In the genomic region with DNA sequence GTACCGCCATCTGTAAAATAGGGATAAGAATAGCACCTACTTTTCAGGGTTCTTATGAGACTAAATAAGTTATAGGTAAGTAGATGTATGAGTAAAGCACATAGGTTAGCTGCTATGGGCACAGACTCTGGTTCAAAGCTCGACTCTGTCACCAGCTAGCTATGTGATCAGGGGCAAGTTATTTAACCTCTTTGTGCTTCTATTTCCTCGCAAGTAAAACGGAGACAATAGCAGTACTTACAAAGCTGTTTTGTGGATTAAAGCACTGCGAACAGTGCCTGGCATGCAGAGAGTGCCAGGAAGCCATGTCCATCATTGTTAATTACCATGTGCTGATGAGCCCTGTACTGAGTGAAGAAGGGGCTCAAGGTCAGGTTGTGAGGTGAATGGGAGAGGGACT, we compare ENCODE assay signal across 20 cellular contexts. TPM values are rescaled to one million over a fixed set of nuclear protein-coding genes. Genes with fewer than 3 reads are reported as not detected.
DNase-seq lines count a peak whose midpoint lies in the region; ATAC-seq, FAIRE-seq and TF ChIP-seq lines count a peak whose summit lies in the region.
"Had no signal": no experiment of that assay in that cellular context is flagged by ENCODE, and none has a peak within 500 bp of the region (broad histone marks: within the 10 kb centered on the region; RNA-seq: fewer than 3 reads in every experiment).

No MANE protein-coding gene starts in this region.

- H3K27ac ChIP-seq in GM12878 (ENCODE audit: control insufficient read depth, insufficient read depth), result peak overlapping the region; percentile 49; the same call in 1 of the 2 replicates
- H3K27ac ChIP-seq in lung (ENCODE audit: low read depth in 1 of 2, low read length in 1 of 2), result peak overlapping the region in 1 of 2 donors; percentile 81
- H3K27ac ChIP-seq: C4-2B had no signal

- TF ChIP-seq EP300 in GM12878 (IDR thresholded peaks at IDR 0.05; ENCODE audit: borderline replicate concordance in 1 of 2, control insufficient read depth in 1 of 2, low read depth in 2 of 2, low read length in 2 of 2), result no peak

- RAD21 ChIA-PET in GM12878 (lab: Charles Lee; ENCODE audit: unreplicated experiment), result interaction anchor here (1.5 to 4.7 kb wide), 5 partner anchors 25 to 222 kb away, joined by 3 to 30 read pairs (median 14); no protein-coding TSS in a partner anchor

- H3K9me3 ChIP-seq in GM12878 (replicated peaks; ENCODE audit: control insufficient read depth, insufficient read depth, low read length) (peaks cover 7% of the 10 kb centered on the region), lung (ENCODE audit: control insufficient read depth in 2 of 2, insufficient read depth in 1 of 2, low read length in 1 of 2) (peaks cover 0 to 1% of the 10 kb centered on the region in 2 donors)

- H3K4me2 ChIP-seq in GM12878 (ENCODE audit: control insufficient read depth, insufficient read depth), result peak overlapping the region; percentile 57

- in situ Hi-C loops in GM12878 (cut with MboI), result no loop called here

- peaks cover 44% of the 10 kb centered on the region for H3K79me2 ChIP-seq in GM12878 (ENCODE audit: control insufficient read depth, insufficient read depth, low read length)

- H3K27me3 ChIP-seq in GM12878 (replicated peaks in 1 of 2; ENCODE audit: control insufficient read depth in 2 of 2, insufficient read depth in 2 of 2, low read length in 1 of 2) (no peaks in the 10 kb centered on the region), lung (ENCODE audit: control insufficient read depth, insufficient read depth) (no peaks in the 10 kb centered on the region)

- H3K36me3 Mint-ChIP-seq in activated CD4-positive, alpha-beta memory T cell treated with anti-CD3 and anti-CD28 coated beads, Interleukin-2, amount 10 ng/mL, durations not matched to agents 7 days and 5 days (ENCODE audit: low read depth), result peaks cover 12% of the 10 kb centered on the region
- H3K36me3 Mint-ChIP-seq in activated CD4-positive, alpha-beta memory T cell treated with anti-CD3 and anti-CD28 coated beads for 36 hours, result no peaks in the 10 kb centered on the region
- peaks cover 7% of the 10 kb centered on the region for H3K36me3 Mint-ChIP-seq in activated CD4-positive, alpha-beta T cell treated with anti-CD3 and anti-CD28 coated beads, Interleukin-2, amount 10 ng/mL, durations not matched to agents 7 days and 5 days (ENCODE audit: low read depth)

- POLR2A ChIA-PET in activated CD4-positive, alpha-beta memory T cell treated with anti-CD3 and anti-CD28 coated beads, Interleukin-2, amount 10 ng/mL, durations not matched to agents 7 days and 5 days (lab: Charles Lee), result no interaction called here
- POLR2A ChIA-PET in activated CD4-positive, alpha-beta memory T cell treated with anti-CD3 and anti-CD28 coated beads for 36 hours (lab: Charles Lee), result no interaction called here
- POLR2A ChIA-PET in GM12878 (lab: Charles Lee), result interaction anchor here (1.4 kb wide), 1 partner anchor 25 kb away, joined by 3 read pairs; no protein-coding TSS in a partner anchor
- POLR2A ChIA-PET in activated CD4-positive, alpha-beta T cell treated with anti-CD3 and anti-CD28 coated beads, Interleukin-2, amount 10 ng/mL, durations not matched to agents 7 days and 5 days (lab: Charles Lee), result no interaction called here

- H3K9me3 Mint-ChIP-seq in activated CD4-positive, alpha-beta memory T cell treated with anti-CD3 and anti-CD28 coated beads, Interleukin-2, amount 10 ng/mL, durations not matched to agents 7 days and 5 days, result no peaks in the 10 kb centered on the region
- no peaks in the 10 kb centered on the region for H3K9me3 Mint-ChIP-seq in activated CD4-positive, alpha-beta memory T cell treated with anti-CD3 and anti-CD28 coated beads for 36 hours
- H3K9me3 Mint-ChIP-seq in activated CD4-positive, alpha-beta T cell treated with anti-CD3 and anti-CD28 coated beads, Interleukin-2, amount 10 ng/mL, durations not matched to agents 7 days and 5 days, result no peaks in the 10 kb centered on the region

- intact Hi-C loops in activated CD4-positive, alpha-beta memory T cell treated with anti-CD3 and anti-CD28 coated beads for 36 hours (cut with micrococcal nuclease), result no loop called here
- intact Hi-C loops in GM12878 (cut with micrococcal nuclease; ENCODE audit: unreplicated experiment), result no loop called here

- DNase-seq in activated CD4-positive, alpha-beta memory T cell treated with anti-CD3 and anti-CD28 coated beads, Interleukin-2, amount 10 ng/mL, durations not matched to agents 7 days and 5 days, result no peak
- DNase-seq in activated CD4-positive, alpha-beta memory T cell treated with anti-CD3 and anti-CD28 coated beads for 36 hours, result no peak
- DNase-seq in GM12878 (ENCODE audit: low read depth, low spot score) (no peak), lung (ENCODE audit: low spot score) (no peak), pons (ENCODE audit: low spot score) (no peak), NCI-H1694 treated with DMSO at 0.1 percent for 48 hours (lab: John Stamatoyannopoulos, UW) (no peak)
- DNase-seq in activated CD4-positive, alpha-beta T cell treated with anti-CD3 and anti-CD28 coated beads, Interleukin-2, amount 50 U/mL, for 1 hour, result no peak
- no peak for DNase-seq in activated CD4-positive, alpha-beta T cell treated with anti-CD3 and anti-CD28 coated beads, Interleukin-2, amount 10 ng/mL, durations not matched to agents 7 days and 5 days
- DNase-seq: 8988T, DMS79, H7, Kasumi-1, NCI-H2029, NCI-H2171 treated with DMSO at 0.1 percent for 48 hours, SHP77 had no signal

- no peak for FAIRE-seq in GM12878 (lab: Jason Lieb, UNC)
- FAIRE-seq: G401.6, HepG2, RCC 7860 had no signal

- H3K4me1 Mint-ChIP-seq in activated CD4-positive, alpha-beta memory T cell treated with anti-CD3 and anti-CD28 coated beads, Interleukin-2, amount 10 ng/mL, durations not matched to agents 7 days and 5 days, result peaks cover 33% of the 10 kb centered on the region
- peaks cover 27% of the 10 kb centered on the region for H3K4me1 Mint-ChIP-seq in activated CD4-positive, alpha-beta memory T cell treated with anti-CD3 and anti-CD28 coated beads for 36 hours (ENCODE audit: low read depth)
- peaks cover 35% of the 10 kb centered on the region for H3K4me1 Mint-ChIP-seq in activated CD4-positive, alpha-beta T cell treated with anti-CD3 and anti-CD28 coated beads, Interleukin-2, amount 10 ng/mL, durations not matched to agents 7 days and 5 days

- H3K4me3 ChIP-seq in GM12878 (peak overlapping the region; percentile 84; the same call in 1 of the 2 replicates), lung (peak overlapping the region; percentile 32)

- no peak for ATAC-seq in GM12878
- ATAC-seq in lung (ENCODE audit: insufficient read depth, low FRiP score), result no peak
- ATAC-seq: HepG2, SK-N-SH treated with all-trans-retinoic acid at 6 μM for 48 hours had no signal

- SMC1A ChIA-PET in GM12878 (lab: Charles Lee; ENCODE audit: uncharacterized antibody, unreplicated experiment), result interaction anchor here (1.5 to 6.2 kb wide), 8 partner anchors 18 to 223 kb away, joined by 3 to 29 read pairs (median 14); no protein-coding TSS in a partner anchor

- H3K4me1 ChIP-seq in GM12878 (ENCODE audit: control insufficient read depth, insufficient read depth, low read length), result peaks cover 43% of the 10 kb centered on the region
- no peaks in the 10 kb centered on the region for H3K4me1 ChIP-seq in lung (ENCODE audit: control insufficient read depth in 2 of 2, insufficient read depth in 2 of 2, low read length in 2 of 2)

- H3K36me3 ChIP-seq in GM12878 (ENCODE audit: control insufficient read depth in 2 of 2, insufficient read depth in 2 of 2, low read length in 1 of 2) (peaks cover 0 to 3% of the 10 kb centered on the region in 2 experiments; a peak in 2 of 4 replicates), lung (ENCODE audit: control insufficient read depth in 2 of 2, insufficient read depth in 2 of 2, low read length in 2 of 2) (no peaks in the 10 kb centered on the region)

- H3K27me3 Mint-ChIP-seq in activated CD4-positive, alpha-beta memory T cell treated with anti-CD3 and anti-CD28 coated beads, Interleukin-2, amount 10 ng/mL, durations not matched to agents 7 days and 5 days, result peaks cover 2% of the 10 kb centered on the region
- peaks cover 3% of the 10 kb centered on the region for H3K27me3 Mint-ChIP-seq in activated CD4-positive, alpha-beta memory T cell treated with anti-CD3 and anti-CD28 coated beads for 36 hours
- H3K27me3 Mint-ChIP-seq in activated CD4-positive, alpha-beta T cell treated with anti-CD3 and anti-CD28 coated beads, Interleukin-2, amount 10 ng/mL, durations not matched to agents 7 days and 5 days, result no peaks in the 10 kb centered on the region

- TF ChIP-seq RAD21 in GM12878 (IDR thresholded peaks at IDR 0.05; ENCODE audit: insufficient read depth, low read depth, low read length), result no peak

- no TSS peak for BruUV-seq in GM12878 (replicated peaks; lab: Mats Ljungman, UMichigan)

- no peak overlapping the region for H2AFZ ChIP-seq in GM12878 (ENCODE audit: control insufficient read depth, low read depth, low read length)

- no peak overlapping the region for H3K27ac Mint-ChIP-seq in activated CD4-positive, alpha-beta memory T cell treated with anti-CD3 and anti-CD28 coated beads, Interleukin-2, amount 10 ng/mL, durations not matched to agents 7 days and 5 days
- no peak overlapping the region for H3K27ac Mint-ChIP-seq in activated CD4-positive, alpha-beta memory T cell treated with anti-CD3 and anti-CD28 coated beads for 36 hours
- no peak overlapping the region for H3K27ac Mint-ChIP-seq in activated CD4-positive, alpha-beta T cell treated with anti-CD3 and anti-CD28 coated beads, Interleukin-2, amount 10 ng/mL, durations not matched to agents 7 days and 5 days

- CTCF ChIA-PET in activated CD4-positive, alpha-beta memory T cell treated with anti-CD3 and anti-CD28 coated beads, Interleukin-2, amount 10 ng/mL, durations not matched to agents 7 days and 5 days (lab: Charles Lee), result interaction anchor here (1.2 kb wide), 1 partner anchor 270 kb away, joined by 3 read pairs; no protein-coding TSS in a partner anchor
- CTCF ChIA-PET in activated CD4-positive, alpha-beta memory T cell treated with anti-CD3 and anti-CD28 coated beads for 36 hours (lab: Charles Lee), result interaction anchor here (1.1 to 2.5 kb wide), 2 partner anchors 43 to 221 kb away, joined by 3 to 10 read pairs; no protein-coding TSS in a partner anchor
- CTCF ChIA-PET in GM12878 (lab: Yijun Ruan, JAX), result interaction anchor here (1.1 to 8.0 kb wide), 4 partner anchors 19 to 221 kb away, joined by 3 to 82 read pairs (median 22); no protein-coding TSS in a partner anchor
- CTCF ChIA-PET in activated CD4-positive, alpha-beta T cell treated with anti-CD3 and anti-CD28 coated beads, Interleukin-2, amount 10 ng/mL, durations not matched to agents 7 days and 5 days (lab: Charles Lee), result interaction anchor here (0.6 to 1.4 kb wide), 5 partner anchors 17 to 225 kb away, joined by 3 to 4 read pairs (median 3); no protein-coding TSS in a partner anchor

- H3K4me3 Mint-ChIP-seq in activated CD4-positive, alpha-beta memory T cell treated with anti-CD3 and anti-CD28 coated beads, Interleukin-2, amount 10 ng/mL, durations not matched to agents 7 days and 5 days, result peak overlapping the region; percentile 27
- H3K4me3 Mint-ChIP-seq in activated CD4-positive, alpha-beta memory T cell treated with anti-CD3 and anti-CD28 coated beads for 36 hours, result no peak overlapping the region
- H3K4me3 Mint-ChIP-seq in activated CD4-positive, alpha-beta T cell treated with anti-CD3 and anti-CD28 coated beads, Interleukin-2, amount 10 ng/mL, durations not matched to agents 7 days and 5 days, result no peak overlapping the region

- TF ChIP-seq CTCF in GM12878 (IDR thresholded peaks at IDR 0.05 in 2 of 3, conservative IDR thresholded peaks at IDR 0.05 in 1 of 3; ENCODE audit: control insufficient read depth in 2 of 3, extremely low read depth in 1 of 3, insufficient read depth in 1 of 3, low read depth in 3 of 3, low read length in 3 of 3) (no peak), lung (IDR thresholded peaks at IDR 0.05; ENCODE audit: control extremely low read depth, extremely low read depth) (no peak)

- TF ChIP-seq POLR2A in GM12878 (IDR thresholded peaks at IDR 0.05; ENCODE audit: low read depth, low read length), result no peak

- H3K9ac ChIP-seq in GM12878 (ENCODE audit: control insufficient read depth, insufficient read depth, low read length), result no peak overlapping the region

- WGBS in GM12878 (ENCODE audit: insufficient coverage, insufficient replicate concordance, low lambda C conversion rate, missing lambda C conversion rate), result 79% methylated on average over 5 of the region's 5 CpGs
- 64 to 87% methylated on average over 5 of the region's 5 CpGs for WGBS in lung, 2 donors

- no peaks in the 10 kb centered on the region for H4K20me1 ChIP-seq in GM12878 (ENCODE audit: control insufficient read depth, insufficient read depth)

RNA-seq across cellular contexts. Expression of a gene that starts 1.9 kb away (rescaled TPM):
- total RNA-seq in activated CD4-positive, alpha-beta memory T cell treated with anti-CD3 and anti-CD28 coated beads, Interleukin-2, amount 10 ng/mL, durations not matched to agents 7 days and 5 days, result 10 to 100 TPM; 13.6 to 13.8 TPM
- total RNA-seq in activated CD4-positive, alpha-beta memory T cell treated with anti-CD3 and anti-CD28 coated beads for 36 hours, result 1 to 10 TPM; 7.9 to 8.0 TPM
- 103 and 118 TPM in 2 replicates for total RNA-seq in GM12878 (2013; cell fraction: nucleolus; rRNA removed)
- 17.7 and 20.3 TPM in 2 replicates for total RNA-seq in GM12878 (2014; rRNA removed)
- total RNA-seq in GM12878 (2014; rRNA removed; fragmentation: Illumina TruSeq; extraction: Trizol), result 21.2 TPM in 2 replicates
- 18.3 and 18.9 TPM in 2 replicates for total RNA-seq in GM12878 (2021)
- 28.4 TPM for polyA plus RNA-seq in GM12878 (2011; ENCODE audit: low read depth)
- polyA plus RNA-seq in GM12878 (2011; rRNA removed), result 49.2 and 63.4 TPM in 2 replicates
- 36.9 and 38.4 TPM in 2 replicates for polyA plus RNA-seq in GM12878 (2011; cell fraction: cytosol; rRNA removed)
- 27.5 and 31.6 TPM in 2 replicates for polyA plus RNA-seq in GM12878 (2011; cell fraction: nucleus; rRNA removed)
- polyA plus RNA-seq in GM12878 (2012), result 40.3 and 54.6 TPM in 2 replicates
- polyA plus RNA-seq in GM12878 (2014; fragmentation: Illumina TruSeq; extraction: Trizol), result 32.9 and 35.8 TPM in 2 replicates
- polyA plus RNA-seq in GM12878 (2014; fragmentation: Nextera tagmentation; extraction: Ambion mirVana), result 10 to 100 TPM in 1 of 2 experiments, 1 to 10 TPM in 1; 9.4 to 23.5 TPM
- polyA plus RNA-seq in GM12878 (2014; rRNA removed), result 13.1 and 16.3 TPM in 2 replicates
- 10 to 100 TPM; 24.0 to 24.2 TPM for polyA plus RNA-seq in GM12878 (2016; fragmentation: Nextera tagmentation; extraction: Ambion mirVana)
- 30.1 and 32.0 TPM in 2 replicates for polyA minus RNA-seq in GM12878 (2011; rRNA and poly(A)+ RNA removed)
- 16.3 and 19.1 TPM in 2 replicates for polyA minus RNA-seq in GM12878 (2011; cell fraction: cytosol; rRNA and poly(A)+ RNA removed)
- 6.9 and 11.8 TPM in 2 replicates for polyA minus RNA-seq in GM12878 (2011; cell fraction: nucleus; rRNA and poly(A)+ RNA removed)
- 100 to 1,000 TPM; 220 to 243 TPM for total RNA-seq in lung
- 100 to 1,000 TPM; 162 to 257 TPM for polyA plus RNA-seq in lung
- 10 to 100 TPM; 16.3 to 23.2 TPM for total RNA-seq in activated CD4-positive, alpha-beta T cell treated with anti-CD3 and anti-CD28 coated beads, Interleukin-2, amount 10 ng/mL, durations not matched to agents 7 days and 5 days
